In genomic region chr6:150229775-150230561, GRCh38 we compare ENCODE assay signal across 13 cellular contexts.
DNase-seq lines count a peak whose midpoint lies in the region; ATAC-seq and TF ChIP-seq lines count a peak whose summit lies in the region.
"Had no signal": no experiment of that assay in that cellular context is flagged by ENCODE, and none has a peak within 500 bp of the region (broad histone marks: within the 10 kb centered on the region; RNA-seq: fewer than 3 reads in every experiment).

No MANE protein-coding gene starts in this region.

- TF ChIP-seq EP300 in sigmoid colon (IDR thresholded peaks at IDR 0.05) = no peak

- intact Hi-C loops in sigmoid colon (cut with DNase I) = no loop called here

- CTCF ChIA-PET in RWPE1 (lab: Yijun Ruan, JAX) = interaction anchor here (0.6 kb wide), 1 partner anchor 11 kb away, joined by 7 read pairs; no protein-coding TSS in a partner anchor

- no peak overlapping the region for H3K4me3 ChIP-seq in sigmoid colon
- no peak overlapping the region for H3K4me3 ChIP-seq in effector memory CD4-positive, alpha-beta T cell (ENCODE audit: insufficient read depth, low read depth, low read length, poor library complexity, severe bottlenecking)
- H3K4me3 ChIP-seq: gastrocnemius medialis, uterus had no signal

- H3K27me3 ChIP-seq in foreskin keratinocyte = no peaks in the 10 kb centered on the region
- H3K27me3 ChIP-seq in sigmoid colon = no peaks in the 10 kb centered on the region
- H3K27me3 ChIP-seq in effector memory CD4-positive, alpha-beta T cell (replicated peaks; ENCODE audit: control insufficient read depth, insufficient read depth, low read length, poor library complexity, severe bottlenecking) = no peaks in the 10 kb centered on the region
- H3K27me3 ChIP-seq: gastrocnemius medialis, uterus had no signal

- no peak for TF ChIP-seq POLR2A in sigmoid colon (IDR thresholded peaks at IDR 0.05)

- H3K4me1 ChIP-seq in foreskin keratinocyte (peaks cover 47% of the 10 kb centered on the region), sigmoid colon (no peaks in the 10 kb centered on the region)
- H3K4me1 ChIP-seq in effector memory CD4-positive, alpha-beta T cell (ENCODE audit: control insufficient read depth, insufficient read depth, low read length, poor library complexity, severe bottlenecking) = no peaks in the 10 kb centered on the region
- H3K4me1 ChIP-seq: uterus had no signal

- H3K27ac ChIP-seq in RWPE1 (peak overlapping the region; percentile 75), foreskin keratinocyte (peak overlapping the region; percentile 85), sigmoid colon (no peak overlapping the region)
- H3K27ac ChIP-seq in effector memory CD4-positive, alpha-beta T cell (ENCODE audit: insufficient read depth, low read length, poor library complexity, severe bottlenecking) = no peak overlapping the region
- H3K27ac ChIP-seq: gastrocnemius medialis, uterus, VCaP had no signal

- 87 to 93% methylated on average over 9 of the region's 9 CpGs for WGBS in sigmoid colon, 2 donors

- ATAC-seq in foreskin keratinocyte (peak; percentile 87), GM19397 (IDR thresholded peaks at IDR 0.05; ENCODE audit: unreplicated experiment) (no peak)
- ATAC-seq: gastrocnemius medialis had no signal

- H3K36me3 ChIP-seq in sigmoid colon = no peaks in the 10 kb centered on the region
- no peaks in the 10 kb centered on the region for H3K36me3 ChIP-seq in effector memory CD4-positive, alpha-beta T cell (ENCODE audit: control insufficient read depth, insufficient read depth, low read length)
- H3K36me3 ChIP-seq: gastrocnemius medialis, uterus had no signal

- DNase-seq in A172 (ENCODE audit: low spot score) (peak; percentile 75), ELR (ENCODE audit: low read depth) (peak; percentile 38), RWPE1 (ENCODE audit: low spot score) (peak; percentile 48), foreskin keratinocyte (peak in 1 of 2 donors; percentile 81), NCI-H1105 (lab: John Stamatoyannopoulos, UW) (no peak), sigmoid colon (no peak)
- DNase-seq in effector memory CD4-positive, alpha-beta T cell = no peak
- DNase-seq: DND-41, gastrocnemius medialis, SK-N-SH, uterus had no signal

- no peak for TF ChIP-seq CTCF in RWPE1 (conservative IDR thresholded peaks at IDR 0.05; ENCODE audit: low read depth)
- no peak for TF ChIP-seq CTCF in foreskin keratinocyte (conservative IDR thresholded peaks at IDR 0.05)
- no peak for TF ChIP-seq CTCF in sigmoid colon (IDR thresholded peaks at IDR 0.05)

- H3K9me3 ChIP-seq in sigmoid colon = no peaks in the 10 kb centered on the region
- H3K9me3 ChIP-seq in effector memory CD4-positive, alpha-beta T cell (ENCODE audit: control insufficient read depth, low read length) = no peaks in the 10 kb centered on the region
- H3K9me3 ChIP-seq: gastrocnemius medialis, SK-N-SH, uterus had no signal

- POLR2A ChIA-PET in RWPE1 (lab: Yijun Ruan, JAX; ENCODE audit: low non-redundant PET) = no interaction called here

Comparison
In these comparisons a context has a peak if more than half of its experiments do, and no peak if none do; other contexts are left out.
1. DNase-seq: peak in A172 (single experiment), ELR (single experiment) and RWPE1 (single experiment); none in NCI-H1105 (single experiment), sigmoid colon (single experiment) and effector memory CD4-positive, alpha-beta T cell (0 of 3).
2. H3K27ac ChIP-seq: peak in RWPE1 (single experiment) and foreskin keratinocyte (single experiment); none in sigmoid colon (0 of 4) and effector memory CD4-positive, alpha-beta T cell (single experiment).